Comparison of ENCODE assay signal across 9 cellular contexts in genomic region chr9:124216474-124217176, GRCh38. TPM values are rescaled to one million over a fixed set of nuclear protein-coding genes. Genes with fewer than 3 reads are reported as not detected.
A peak's percentile ranks its signal among the peaks of the same experiment; 100 is the strongest.
DNase-seq lines count a peak whose midpoint lies in the region; ATAC-seq and TF ChIP-seq lines count a peak whose summit lies in the region.
"Had no signal": no experiment of that assay in that cellular context is flagged by ENCODE, and none has a peak within 500 bp of the region (broad histone marks: within the 10 kb centered on the region; RNA-seq: fewer than 3 reads in every experiment).

No MANE protein-coding gene starts in this region.

- H2BK15ac ChIP-seq in IMR-90 (ENCODE audit: low read depth, low read length): no peak overlapping the region

- dilution Hi-C loops in IMR-90 (cut with HindIII; ENCODE audit: low sequenced_read_pairs, unreplicated experiment): no loop called here

- H3K4me1 ChIP-seq in IMR-90 (ENCODE audit: control insufficient read depth, insufficient read depth, low read length) (peaks cover 17% of the 10 kb centered on the region), osteoblast (ENCODE audit: insufficient read depth, low read length) (peaks cover 23% of the 10 kb centered on the region)

- H3K79me2 ChIP-seq in osteoblast (ENCODE audit: insufficient read depth, low read length): no peaks in the 10 kb centered on the region

- no peaks in the 10 kb centered on the region for H3K27me3 ChIP-seq in IMR-90 (ENCODE audit: control insufficient read depth, insufficient read depth, low read length)
- H3K27me3 ChIP-seq in layer of hippocampus (ENCODE audit: control insufficient read depth, insufficient read depth, low read length): no peaks in the 10 kb centered on the region
- H3K27me3 ChIP-seq in osteoblast (ENCODE audit: insufficient read depth, low read length): no peaks in the 10 kb centered on the region
- H3K27me3 ChIP-seq: pancreas had no signal

- H3K9me3 ChIP-seq in IMR-90 (ENCODE audit: control insufficient read depth, insufficient read depth, low read length): no peaks in the 10 kb centered on the region
- H3K9me3 ChIP-seq in osteoblast (ENCODE audit: low read depth, low read length): no peaks in the 10 kb centered on the region
- H3K9me3 ChIP-seq: pancreas had no signal

- DNase-seq in GM10266 (ENCODE audit: extremely low spot score): peak; percentile 32
- no peak for DNase-seq in IMR-90
- peak; percentile 87 for DNase-seq in activated CD8-positive, alpha-beta memory T cell treated with anti-CD3 and anti-CD28 coated beads, Interleukin-2, amount 10 ng/mL, durations not matched to agents 7 days and 5 days
- peak; percentile 60 for DNase-seq in stimulated activated naive CD4-positive, alpha-beta T cell treated with Interleukin-2 at 50 U/mL for 16 hours (lab: John Stamatoyannopoulos, UW)
- no peak for DNase-seq in NCI-H2196 (lab: John Stamatoyannopoulos, UW; ENCODE audit: unreplicated experiment)
- no peak for DNase-seq in NCI-H146 (lab: John Stamatoyannopoulos, UW)
- no peak for DNase-seq in osteoblast (ENCODE audit: insufficient read length, low spot score, missing footprints)

- H3K4me3 Mint-ChIP-seq in activated CD8-positive, alpha-beta memory T cell treated with anti-CD3 and anti-CD28 coated beads, Interleukin-2, amount 10 ng/mL, durations not matched to agents 7 days and 5 days: peak overlapping the region; percentile 49

- ATAC-seq in IMR-90 (ENCODE audit: low read depth): no peak
- ATAC-seq in activated CD8-positive, alpha-beta memory T cell treated with anti-CD3 and anti-CD28 coated beads, Interleukin-2, amount 10 ng/mL, durations not matched to agents 7 days and 5 days: peak; percentile 70
- ATAC-seq: pancreas had no signal

- H3K27ac ChIP-seq in IMR-90 (ENCODE audit: insufficient read depth, low read length) (no peak overlapping the region), layer of hippocampus (ENCODE audit: low read depth, low read length) (peak overlapping the region; percentile 56), osteoblast (ENCODE audit: low read depth, low read length) (no peak overlapping the region)

- no peak overlapping the region for H3K56ac ChIP-seq in IMR-90 (ENCODE audit: extremely low read depth, insufficient read depth, low read length)

- H3K4me2 ChIP-seq in IMR-90 (ENCODE audit: low read depth, low read length): no peak overlapping the region
- H3K4me2 ChIP-seq in osteoblast (ENCODE audit: insufficient read depth, low read length): no peak overlapping the region

- no peak overlapping the region for H4K5ac ChIP-seq in IMR-90 (ENCODE audit: low read depth, low read length)

- CTCF ChIA-PET in IMR-90 (lab: Yijun Ruan, JAX): no interaction called here
- CTCF ChIA-PET in activated CD8-positive, alpha-beta memory T cell treated with anti-CD3 and anti-CD28 coated beads, Interleukin-2, amount 10 ng/mL, durations not matched to agents 7 days and 5 days (lab: Charles Lee): interaction anchor here (0.6 to 2.8 kb wide), 8 partner anchors 10 to 1558 kb away, joined by 3 to 17 read pairs (median 4); no protein-coding TSS in a partner anchor

- 77% methylated on average over 2 of the region's 9 CpGs; no CpG with 5 or more reads in 1 of the 2 experiments for WGBS in IMR-90 (ENCODE audit: extremely low coverage in 2 of 2, insufficient read length in 1 of 2), 2 experiments

- H3K27me3 Mint-ChIP-seq in activated CD8-positive, alpha-beta memory T cell treated with anti-CD3 and anti-CD28 coated beads, Interleukin-2, amount 10 ng/mL, durations not matched to agents 7 days and 5 days: peaks cover 12% of the 10 kb centered on the region

- H3K4ac ChIP-seq in IMR-90 (ENCODE audit: low read depth, low read length): no peak overlapping the region; the same call in 1 of the 2 replicates

- peaks cover 11% of the 10 kb centered on the region for H3K9me1 ChIP-seq in IMR-90 (ENCODE audit: insufficient read depth, low read length)

- TF ChIP-seq CTCF in GM10266 (IDR thresholded peaks at IDR 0.05; ENCODE audit: control insufficient read depth, insufficient read depth, low read depth, missing control alignments) (no peak), IMR-90 (conservative IDR thresholded peaks at IDR 0.05; ENCODE audit: low read depth, low read length) (no peak), osteoblast (IDR thresholded peaks at IDR 0.05; ENCODE audit: extremely low read depth, low read depth, low read length) (no peak)

- H3K9ac ChIP-seq in IMR-90 (ENCODE audit: low read depth, low read length): no peak overlapping the region

- no peak overlapping the region for H2AK9ac ChIP-seq in IMR-90 (replicated peaks; ENCODE audit: low read depth, low read length, poor library complexity)

- no peak overlapping the region for H4K8ac ChIP-seq in IMR-90 (ENCODE audit: low read depth in 2 of 2, low read length in 2 of 2)

- H3K4me1 Mint-ChIP-seq in activated CD8-positive, alpha-beta memory T cell treated with anti-CD3 and anti-CD28 coated beads, Interleukin-2, amount 10 ng/mL, durations not matched to agents 7 days and 5 days: peaks cover 55% of the 10 kb centered on the region

- no peaks in the 10 kb centered on the region for H3K79me1 ChIP-seq in IMR-90 (ENCODE audit: low read depth in 1 of 2, low read length in 2 of 2)

- BruUV-seq in IMR-90 (replicated peaks; lab: Mats Ljungman, UMichigan): no TSS peak

- H3K18ac ChIP-seq in IMR-90 (ENCODE audit: low read depth, low read length): no peak overlapping the region

- no peak overlapping the region for H2BK20ac ChIP-seq in IMR-90 (ENCODE audit: low read depth, low read length)

- H2AFZ ChIP-seq in IMR-90 (replicated peaks; ENCODE audit: low read length, poor library complexity) (peak overlapping the region; percentile 72), osteoblast (ENCODE audit: low read length) (no peak overlapping the region)

- H2BK120ac ChIP-seq in IMR-90 (ENCODE audit: low read depth, low read length): no peak overlapping the region

- H4K91ac ChIP-seq in IMR-90 (ENCODE audit: insufficient read depth, low read depth, low read length): no peak overlapping the region

- no peaks in the 10 kb centered on the region for H3K36me3 Mint-ChIP-seq in activated CD8-positive, alpha-beta memory T cell treated with anti-CD3 and anti-CD28 coated beads, Interleukin-2, amount 10 ng/mL, durations not matched to agents 7 days and 5 days

- H3K23ac ChIP-seq in IMR-90 (ENCODE audit: low read depth, low read length): no peak overlapping the region

- H2BK5ac ChIP-seq in IMR-90 (ENCODE audit: low read depth, low read length, poor library complexity, severe bottlenecking): no peak overlapping the region

- no peaks in the 10 kb centered on the region for H3K9me3 Mint-ChIP-seq in activated CD8-positive, alpha-beta memory T cell treated with anti-CD3 and anti-CD28 coated beads, Interleukin-2, amount 10 ng/mL, durations not matched to agents 7 days and 5 days (ENCODE audit: low read depth)

- no peak for TF ChIP-seq POLR2A in IMR-90 (IDR thresholded peaks at IDR 0.05; ENCODE audit: low read depth, low read length)

- H3K36me3 ChIP-seq in IMR-90 (ENCODE audit: control insufficient read depth, insufficient read depth, low read length) (no peaks in the 10 kb centered on the region), osteoblast (ENCODE audit: insufficient read depth, low read length) (no peaks in the 10 kb centered on the region)
- H3K36me3 ChIP-seq: pancreas had no signal

- POLR2A ChIA-PET in IMR-90 (lab: Charles Lee; ENCODE audit: unreplicated experiment): no interaction called here

- intact Hi-C loops in IMR-90 (cut with micrococcal nuclease): no loop called here

- no peak for TF ChIP-seq RAD21 in IMR-90 (IDR thresholded peaks at IDR 0.05; ENCODE audit: low read length)

- no peak overlapping the region for H3K4me3 ChIP-seq in IMR-90 (ENCODE audit: insufficient read depth, low read depth, low read length)
- H3K4me3 ChIP-seq in osteoblast (ENCODE audit: insufficient read depth, low read length): no peak overlapping the region
- H3K4me3 ChIP-seq: pancreas had no signal

- H4K20me1 ChIP-seq in IMR-90 (ENCODE audit: insufficient read depth, low read length) (no peaks in the 10 kb centered on the region; the same call in 1 of the 2 replicates), osteoblast (ENCODE audit: insufficient read depth, low read length) (no peaks in the 10 kb centered on the region)

- in situ Hi-C loops in IMR-90 (cut with MboI; ENCODE audit: low sequenced_read_pairs): no loop called here

- H3K14ac ChIP-seq in IMR-90 (replicated peaks; ENCODE audit: low read depth, low read length): no peak overlapping the region

- peak overlapping the region; percentile 92 for H3K27ac Mint-ChIP-seq in activated CD8-positive, alpha-beta memory T cell treated with anti-CD3 and anti-CD28 coated beads, Interleukin-2, amount 10 ng/mL, durations not matched to agents 7 days and 5 days

- H2AK5ac ChIP-seq in IMR-90 (ENCODE audit: low read depth, low read length): no peak overlapping the region

TF ChIP-seq in IMR-90, 13 proteins besides CTCF, POLR2A, EP300 and RAD21 (continues in another document):
- no peak for TF ChIP-seq RCOR1 (IDR thresholded peaks at IDR 0.05; ENCODE audit: insufficient replicate concordance, low read length)
- TF ChIP-seq ELK1 (IDR thresholded peaks at IDR 0.05; ENCODE audit: borderline replicate concordance, low read depth, low read length): no peak
- no peak for TF ChIP-seq USF2 (IDR thresholded peaks at IDR 0.05; ENCODE audit: low read depth, low read length)
- TF ChIP-seq SMC3 (IDR thresholded peaks at IDR 0.05; ENCODE audit: low read depth, low read length): no peak

RNA-seq across cellular contexts. Expression of gene NEK6, which starts 41.1 kb away (rescaled TPM):
- 77.8 and 79.9 TPM in 2 replicates for total RNA-seq in IMR-90 (2012; rRNA removed)
- polyA plus RNA-seq in IMR-90 (2012; rRNA removed): 110 and 112 TPM in 2 replicates
- polyA plus RNA-seq in IMR-90 (2012; cell fraction: cytosol; rRNA removed): 55.9 and 71.1 TPM in 2 replicates
- 133 and 147 TPM in 2 replicates for polyA plus RNA-seq in IMR-90 (2012; cell fraction: nucleus; rRNA removed; ENCODE audit: low replicate concordance)
- total RNA-seq in activated CD8-positive, alpha-beta memory T cell treated with anti-CD3 and anti-CD28 coated beads, Interleukin-2, amount 10 ng/mL, durations not matched to agents 7 days and 5 days: 10 to 100 TPM in 1 of 2 experiments, 1 to 10 TPM in 1; 6.3 to 10.9 TPM
- 128 and 130 TPM in 2 replicates for total RNA-seq in osteoblast

Comparison
In these comparisons a context has a peak if more than half of its experiments do, and no peak if none do; other contexts are left out.
1. DNase-seq: peak in GM10266 (single experiment), activated CD8-positive, alpha-beta memory T cell treated with anti-CD3 and anti-CD28 coated beads, Interleukin-2, amount 10 ng/mL, durations not matched to agents 7 days and 5 days (single experiment) and stimulated activated naive CD4-positive, alpha-beta T cell treated with Interleukin-2 at 50 U/mL for 16 hours (single experiment); none in IMR-90 (single experiment), NCI-H2196 (single experiment), NCI-H146 (single experiment) and osteoblast (single experiment).